In genomic region chr20:50099565-50099991, GRCh38 we compare ENCODE assay signal across 19 cellular contexts. TPM values are rescaled to one million over a fixed set of nuclear protein-coding genes. Genes with fewer than 3 reads are reported as not detected.
DNase-seq lines count a peak whose midpoint lies in the region; ATAC-seq, FAIRE-seq and TF ChIP-seq lines count a peak whose summit lies in the region.
"Had no signal": no experiment of that assay in that cellular context is flagged by ENCODE, and none has a peak within 500 bp of the region (broad histone marks: within the 10 kb centered on the region; RNA-seq: fewer than 3 reads in every experiment).

No MANE protein-coding gene starts in this region.

- WGBS in HepG2 (ENCODE audit: low lambda C conversion rate), result 99% methylated on average over 5 of the region's 5 CpGs

- H3K9me3 ChIP-seq in breast epithelium (no peaks in the 10 kb centered on the region), T-helper 17 cell (ENCODE audit: control insufficient read depth, low read length, poor library complexity, severe bottlenecking) (no peaks in the 10 kb centered on the region), HepG2 (ENCODE audit: low read length) (no peaks in the 10 kb centered on the region)

- intact Hi-C loops in MCF 10A (cut with micrococcal nuclease), result no loop called here
- intact Hi-C loops in breast epithelium (cut with DNase I; ENCODE audit: low total_unique reads), result no loop called here
- intact Hi-C loops in HepG2 (cut with micrococcal nuclease; ENCODE audit: unreplicated experiment), result no loop called here

- CTCF ChIA-PET in MCF 10A (lab: Yijun Ruan, JAX) (interaction anchor here (0.6 to 6.7 kb wide), 8 partner anchors 10 to 163 kb away, joined by 3 to 60 read pairs (median 7); no protein-coding TSS in a partner anchor), HepG2 (lab: Yijun Ruan, JAX; ENCODE audit: low intra/inter-chr PET ratio, low total read pairs) (no interaction called here)
- CTCF ChIA-PET in activated CD4-positive, alpha-beta memory T cell treated with anti-CD3 and anti-CD28 coated beads, Interleukin-2, amount 10 ng/mL, durations not matched to agents 7 days and 5 days (lab: Charles Lee), result interaction anchor here (0.6 to 1.8 kb wide), 6 partner anchors 10 to 120 kb away, joined by 3 to 6 read pairs (median 5); no protein-coding TSS in a partner anchor

- H4K20me1 ChIP-seq in HepG2 (ENCODE audit: insufficient read depth, low read length), result peaks cover 51% of the 10 kb centered on the region

- no TSS peak for BruUV-seq in MCF 10A (replicated peaks; lab: Mats Ljungman, UMichigan)
- no TSS peak for BruUV-seq in HepG2 (replicated peaks; lab: Mats Ljungman, UMichigan)

- peak overlapping the region; percentile 35 for H3K27ac Mint-ChIP-seq in MCF 10A (ENCODE audit: low read depth, unreplicated experiment)
- peak overlapping the region; percentile 72 for H3K27ac Mint-ChIP-seq in T-helper 17 cell
- H3K27ac Mint-ChIP-seq in activated CD4-positive, alpha-beta memory T cell treated with anti-CD3 and anti-CD28 coated beads, Interleukin-2, amount 10 ng/mL, durations not matched to agents 7 days and 5 days, result no peak overlapping the region
- H3K27ac Mint-ChIP-seq: activated naive CD8-positive, alpha-beta T cell treated with anti-CD3 and anti-CD28 coated beads, Interleukin-2, amount 10 ng/mL, durations not matched to agents 7 days and 5 days; memory B cell; neural progenitor cell had no signal

- H3K27me3 Mint-ChIP-seq in MCF 10A (ENCODE audit: insufficient read depth, unreplicated experiment) (no peaks in the 10 kb centered on the region), T-helper 17 cell (no peaks in the 10 kb centered on the region)
- H3K27me3 Mint-ChIP-seq in activated CD4-positive, alpha-beta memory T cell treated with anti-CD3 and anti-CD28 coated beads, Interleukin-2, amount 10 ng/mL, durations not matched to agents 7 days and 5 days, result no peaks in the 10 kb centered on the region
- H3K27me3 Mint-ChIP-seq: activated CD8-positive, alpha-beta T cell treated with anti-CD3 and anti-CD28 coated beads for 36 hours; activated naive CD8-positive, alpha-beta T cell treated with anti-CD3 and anti-CD28 coated beads, Interleukin-2, amount 10 ng/mL, durations not matched to agents 7 days and 5 days; memory B cell; stimulated activated naive CD8-positive, alpha-beta T cell treated with anti-CD3 and anti-CD28 coated beads, Interleukin-15, Interleukin-2, amounts not matched to agents 100 ng/mL and 50 ng/mL, for 24 hours had no signal

- no peak for TF ChIP-seq RAD21 in HepG2 (CRISPR knock-in tag; IDR thresholded peaks at IDR 0.05)

- no peak overlapping the region for H3K4me2 ChIP-seq in HepG2 (ENCODE audit: low read depth, low read length)
- H3K4me2 ChIP-seq: neural progenitor cell had no signal

- TF ChIP-seq CTCF in MCF 10A (IDR thresholded peaks at IDR 0.05; ENCODE audit: unreplicated experiment), result no peak
- no peak for TF ChIP-seq CTCF in breast epithelium (IDR thresholded peaks at IDR 0.05)
- TF ChIP-seq CTCF in HepG2 (CRISPR knock-in tag; IDR thresholded peaks at IDR 0.05), result no peak

- H3K27me3 ChIP-seq in breast epithelium (no peaks in the 10 kb centered on the region), HepG2 (ENCODE audit: control insufficient read depth in 1 of 2, insufficient read depth in 2 of 2, low read length in 2 of 2) (no peaks in the 10 kb centered on the region)
- H3K27me3 ChIP-seq: neural progenitor cell had no signal

- no peaks in the 10 kb centered on the region for H3K9me3 Mint-ChIP-seq in MCF 10A (ENCODE audit: unreplicated experiment)
- no peaks in the 10 kb centered on the region for H3K9me3 Mint-ChIP-seq in activated CD4-positive, alpha-beta memory T cell treated with anti-CD3 and anti-CD28 coated beads, Interleukin-2, amount 10 ng/mL, durations not matched to agents 7 days and 5 days
- H3K9me3 Mint-ChIP-seq: activated CD8-positive, alpha-beta T cell treated with anti-CD3 and anti-CD28 coated beads for 36 hours; activated naive CD8-positive, alpha-beta T cell treated with anti-CD3 and anti-CD28 coated beads, Interleukin-2, amount 10 ng/mL, durations not matched to agents 7 days and 5 days; memory B cell; neural progenitor cell; stimulated activated naive CD8-positive, alpha-beta T cell treated with anti-CD3 and anti-CD28 coated beads, Interleukin-15, Interleukin-2, amounts not matched to agents 100 ng/mL and 50 ng/mL, for 24 hours had no signal

- no peak for ATAC-seq in T-helper 17 cell
- ATAC-seq in HepG2, result no peak
- ATAC-seq: activated CD8-positive, alpha-beta T cell treated with anti-CD3 and anti-CD28 coated beads for 36 hours had no signal

- POLR2A ChIA-PET in MCF 10A (lab: Yijun Ruan, JAX), result interaction anchor here (0.9 to 9.1 kb wide), 7 partner anchors 9 to 67 kb away, joined by 3 to 104 read pairs (median 10); partner anchors contain the start of gene UBE2V1
- POLR2A ChIA-PET in HepG2 (lab: Yijun Ruan, JAX), result interaction anchor here (0.9 to 2.7 kb wide), 3 partner anchors 13 to 16 kb away, joined by 3 to 8 read pairs (median 3); no protein-coding TSS in a partner anchor
- POLR2A ChIA-PET in activated CD4-positive, alpha-beta memory T cell treated with anti-CD3 and anti-CD28 coated beads, Interleukin-2, amount 10 ng/mL, durations not matched to agents 7 days and 5 days (lab: Charles Lee), result interaction anchor here (1.2 to 2.0 kb wide), 3 partner anchors 11 to 66 kb away, joined by 3 to 6 read pairs (median 3); no protein-coding TSS in a partner anchor

- H3K4me1 Mint-ChIP-seq in MCF 10A (ENCODE audit: insufficient read depth, unreplicated experiment) (peaks cover 38% of the 10 kb centered on the region), T-helper 17 cell (peaks cover 37% of the 10 kb centered on the region)
- H3K4me1 Mint-ChIP-seq in activated CD4-positive, alpha-beta memory T cell treated with anti-CD3 and anti-CD28 coated beads, Interleukin-2, amount 10 ng/mL, durations not matched to agents 7 days and 5 days, result peaks cover 43% of the 10 kb centered on the region
- H3K4me1 Mint-ChIP-seq: neural progenitor cell had no signal

- in situ Hi-C loops in HepG2 (cut with HindIII; ENCODE audit: extremely low pct_ligation_motif_present, low pct_unique_long_range_greater_than_20kb), result no loop called here

- no peak for DNase-seq in MCF 10A (ENCODE audit: unreplicated experiment)
- no peak for DNase-seq in breast epithelium (ENCODE audit: low spot score in 2 of 2)
- DNase-seq in T-helper 17 cell, result no peak
- no peak for DNase-seq in HepG2 (ENCODE audit: low spot score)
- DNase-seq in stimulated activated CD8-positive, alpha-beta memory T cell treated with anti-CD3 and anti-CD28 coated beads, Interleukin-4, amount 100 ng/mL, for 48 hours, result peak; percentile 14
- no peak for DNase-seq in SIG-M5 treated with dmso at 0.1 percent for 504 hours (lab: John Stamatoyannopoulos, UW; ENCODE audit: unreplicated experiment)
- no peak for DNase-seq in HCEC 1CT
- DNase-seq in activated CD4-positive, alpha-beta memory T cell treated with anti-CD3 and anti-CD28 coated beads, Interleukin-2, amount 10 ng/mL, durations not matched to agents 7 days and 5 days, result no peak
- DNase-seq: activated CD8-positive, alpha-beta T cell treated with anti-CD3 and anti-CD28 coated beads for 36 hours; activated naive CD8-positive, alpha-beta T cell treated with anti-CD3 and anti-CD28 coated beads, Interleukin-2, amount 10 ng/mL, durations not matched to agents 7 days and 5 days; head of caudate nucleus; islet precursor cell; NCI-H1930; Right ventricle myocardium superior had no signal

- H2AFZ ChIP-seq in HepG2 (ENCODE audit: low read length), result no peak overlapping the region
- H2AFZ ChIP-seq: neural progenitor cell had no signal

- H3K36me3 ChIP-seq in breast epithelium (no peaks in the 10 kb centered on the region), HepG2 (replicated peaks in 1 of 2; ENCODE audit: control insufficient read depth in 1 of 2, insufficient read depth in 2 of 2, low read length in 2 of 2) (peaks cover 32 to 55% of the 10 kb centered on the region in 2 experiments)

- H3K9ac ChIP-seq in HepG2 (ENCODE audit: insufficient read depth, low read depth, low read length), result no peak overlapping the region
- H3K9ac ChIP-seq: neural progenitor cell had no signal

- H3K4me1 ChIP-seq in breast epithelium (no peaks in the 10 kb centered on the region), HepG2 (ENCODE audit: insufficient read depth, low read length) (peaks cover 22% of the 10 kb centered on the region)
- H3K4me1 ChIP-seq: neural progenitor cell had no signal

- H3K27ac ChIP-seq in breast epithelium (no peak overlapping the region), HepG2 (ENCODE audit: extremely low read length, insufficient read depth, low read length) (no peak overlapping the region)
- H3K27ac ChIP-seq: neural progenitor cell had no signal

- no peak for FAIRE-seq in HepG2 (lab: Jason Lieb, UNC)
- FAIRE-seq: bronchial epithelial cell had no signal

- H3K79me2 ChIP-seq in HepG2 (ENCODE audit: insufficient read depth, low read length), result peaks cover 84% of the 10 kb centered on the region

- TF ChIP-seq EP300 in HepG2 (IDR thresholded peaks at IDR 0.05; ENCODE audit: low read depth in 2 of 2, low read length in 2 of 2) (no peak), HepG2 (CRISPR knock-in tag; IDR thresholded peaks at IDR 0.05; ENCODE audit: borderline replicate concordance) (no peak)

- no peak overlapping the region for H3K4me3 Mint-ChIP-seq in MCF 10A (ENCODE audit: unreplicated experiment)
- no peak overlapping the region for H3K4me3 Mint-ChIP-seq in T-helper 17 cell
- no peak overlapping the region for H3K4me3 Mint-ChIP-seq in activated CD4-positive, alpha-beta memory T cell treated with anti-CD3 and anti-CD28 coated beads, Interleukin-2, amount 10 ng/mL, durations not matched to agents 7 days and 5 days
- H3K4me3 Mint-ChIP-seq: activated CD8-positive, alpha-beta T cell treated with anti-CD3 and anti-CD28 coated beads for 36 hours; activated naive CD8-positive, alpha-beta T cell treated with anti-CD3 and anti-CD28 coated beads, Interleukin-2, amount 10 ng/mL, durations not matched to agents 7 days and 5 days; CD14-positive monocyte; memory B cell; neural progenitor cell; stimulated activated naive CD8-positive, alpha-beta T cell treated with anti-CD3 and anti-CD28 coated beads, Interleukin-15, Interleukin-2, amounts not matched to agents 100 ng/mL and 50 ng/mL, for 24 hours had no signal

- H3K4me3 ChIP-seq in breast epithelium (no peak overlapping the region), HepG2 (replicated peaks in 1 of 3; ENCODE audit: insufficient read depth in 1 of 3, low read depth in 2 of 3, low read length in 3 of 3) (no peak overlapping the region)
- H3K4me3 ChIP-seq: neural progenitor cell had no signal

- peaks cover 51% of the 10 kb centered on the region for H3K36me3 Mint-ChIP-seq in MCF 10A (ENCODE audit: insufficient read depth, unreplicated experiment)
- peaks cover 3% of the 10 kb centered on the region for H3K36me3 Mint-ChIP-seq in T-helper 17 cell (ENCODE audit: low read depth)
- peaks cover 55% of the 10 kb centered on the region for H3K36me3 Mint-ChIP-seq in activated CD4-positive, alpha-beta memory T cell treated with anti-CD3 and anti-CD28 coated beads, Interleukin-2, amount 10 ng/mL, durations not matched to agents 7 days and 5 days (ENCODE audit: low read depth)

- TF ChIP-seq POLR2A in breast epithelium (IDR thresholded peaks at IDR 0.05), result no peak
- TF ChIP-seq POLR2A in HepG2 (IDR thresholded peaks at IDR 0.05; ENCODE audit: insufficient read depth in 1 of 2, low read depth in 2 of 2, low read length in 2 of 2), result no peak

RNA-seq across cellular contexts. Expression of gene UBE2V1, which starts 13.4 kb away (rescaled TPM):
- 99.5 and 110 TPM in 2 replicates for total RNA-seq in MCF 10A (2022)
- 10 to 100 TPM; 63.8 to 81.6 (median 79.9) TPM for total RNA-seq in breast epithelium
- total RNA-seq in T-helper 17 cell, result 100 to 1,000 TPM; 124 to 151 TPM
- total RNA-seq in HepG2 (2016; rRNA removed; fragmentation: Illumina TruSeq; extraction: Trizol), result 81.3 and 85.1 TPM in 2 replicates
- total RNA-seq in HepG2 (2016; cell fraction: cytosol; rRNA removed; fragmentation: Illumina TruSeq; extraction: Trizol; ENCODE audit: low read depth), result 39.8 and 41.0 TPM in 2 replicates
- total RNA-seq in HepG2 (2016; cell fraction: insoluble cytoplasmic fraction; rRNA removed; fragmentation: Illumina TruSeq; extraction: Trizol), result 75.7 and 82.4 TPM in 2 replicates
- total RNA-seq in HepG2 (2016; cell fraction: membrane; rRNA removed; fragmentation: Illumina TruSeq; extraction: Trizol), result 77.9 and 85.1 TPM in 2 replicates
- total RNA-seq in HepG2 (2016; cell fraction: nucleus; rRNA removed; fragmentation: Illumina TruSeq; extraction: Trizol), result 90.9 and 96.1 TPM in 2 replicates
- 102 and 132 TPM in 2 replicates for polyA plus RNA-seq in HepG2 (2011; rRNA removed)
- polyA plus RNA-seq in HepG2 (2011; cell fraction: cytosol; rRNA removed), result 86.6 and 115 TPM in 2 replicates
- 112 and 127 TPM in 2 replicates for polyA plus RNA-seq in HepG2 (2011; cell fraction: nucleus; rRNA removed)
- polyA plus RNA-seq in HepG2 (2012), result 131 and 175 TPM in 2 replicates
- 88.5 and 88.7 TPM in 2 replicates for polyA plus RNA-seq in HepG2 (2016; cell fraction: cytosol; fragmentation: Illumina TruSeq; extraction: Trizol; ENCODE audit: low read depth)
- polyA plus RNA-seq in HepG2 (2016; cell fraction: insoluble cytoplasmic fraction; fragmentation: Illumina TruSeq; extraction: Trizol; ENCODE audit: low read depth), result 203 and 260 TPM in 2 replicates
- 179 and 185 TPM in 2 replicates for polyA plus RNA-seq in HepG2 (2016; cell fraction: membrane; fragmentation: Illumina TruSeq; extraction: Trizol; ENCODE audit: low read depth)
- 152 and 171 TPM in 2 replicates for polyA plus RNA-seq in HepG2 (2016; cell fraction: nucleus; fragmentation: Illumina TruSeq; extraction: Trizol; ENCODE audit: insufficient read depth, low read depth)
- 54.3 and 62.1 TPM in 2 replicates for polyA minus RNA-seq in HepG2 (2011; rRNA and poly(A)+ RNA removed; ENCODE audit: low replicate concordance)
- 50.5 and 51.3 TPM in 2 replicates for polyA minus RNA-seq in HepG2 (2011; cell fraction: cytosol; rRNA and poly(A)+ RNA removed)
- polyA minus RNA-seq in HepG2 (2011; cell fraction: nucleus; rRNA and poly(A)+ RNA removed), result 273 and 299 TPM in 2 replicates
- total RNA-seq in activated CD4-positive, alpha-beta memory T cell treated with anti-CD3 and anti-CD28 coated beads, Interleukin-2, amount 10 ng/mL, durations not matched to agents 7 days and 5 days, result 100 to 1,000 TPM; 153 to 154 TPM

RNA-seq across cellular contexts. Expression of gene PEDS1, which starts 53.9 kb away (rescaled TPM):
- total RNA-seq in MCF 10A (2022), result 26.0 and 30.5 TPM in 2 replicates
- 10 to 100 TPM; 12.9 to 29.4 (median 18.0) TPM for total RNA-seq in breast epithelium
- total RNA-seq in T-helper 17 cell, result 10 to 100 TPM; 14.3 to 22.6 TPM
- 21.4 and 30.5 TPM in 2 replicates for total RNA-seq in HepG2 (2016; rRNA removed; fragmentation: Illumina TruSeq; extraction: Trizol)
- total RNA-seq in HepG2 (2016; cell fraction: cytosol; rRNA removed; fragmentation: Illumina TruSeq; extraction: Trizol; ENCODE audit: low read depth), result 17.9 and 19.8 TPM in 2 replicates
- total RNA-seq in HepG2 (2016; cell fraction: insoluble cytoplasmic fraction; rRNA removed; fragmentation: Illumina TruSeq; extraction: Trizol), result 16.4 and 29.4 TPM in 2 replicates
- total RNA-seq in HepG2 (2016; cell fraction: membrane; rRNA removed; fragmentation: Illumina TruSeq; extraction: Trizol), result 40.2 and 46.0 TPM in 2 replicates
- 19.8 and 24.1 TPM in 2 replicates for total RNA-seq in HepG2 (2016; cell fraction: nucleus; rRNA removed; fragmentation: Illumina TruSeq; extraction: Trizol)
- 93.9 and 105 TPM in 2 replicates for polyA plus RNA-seq in HepG2 (2011; rRNA removed)
- 58.6 and 81.5 TPM in 2 replicates for polyA plus RNA-seq in HepG2 (2011; cell fraction: cytosol; rRNA removed)
- 45.3 and 46.9 TPM in 2 replicates for polyA plus RNA-seq in HepG2 (2011; cell fraction: nucleus; rRNA removed)
- 29.0 and 44.1 TPM in 2 replicates for polyA plus RNA-seq in HepG2 (2012)
- polyA plus RNA-seq in HepG2 (2016; cell fraction: cytosol; fragmentation: Illumina TruSeq; extraction: Trizol; ENCODE audit: low read depth), result 31.6 and 35.7 TPM in 2 replicates
- polyA plus RNA-seq in HepG2 (2016; cell fraction: insoluble cytoplasmic fraction; fragmentation: Illumina TruSeq; extraction: Trizol; ENCODE audit: low read depth), result 33.1 and 37.1 TPM in 2 replicates
- polyA plus RNA-seq in HepG2 (2016; cell fraction: membrane; fragmentation: Illumina TruSeq; extraction: Trizol; ENCODE audit: low read depth), result 65.7 and 67.3 TPM in 2 replicates
- 60.4 and 64.9 TPM in 2 replicates for polyA plus RNA-seq in HepG2 (2016; cell fraction: nucleus; fragmentation: Illumina TruSeq; extraction: Trizol; ENCODE audit: insufficient read depth, low read depth)
- polyA minus RNA-seq in HepG2 (2011; rRNA and poly(A)+ RNA removed; ENCODE audit: low replicate concordance), result 171 and 190 TPM in 2 replicates
- 44.9 and 49.0 TPM in 2 replicates for polyA minus RNA-seq in HepG2 (2011; cell fraction: cytosol; rRNA and poly(A)+ RNA removed)
- polyA minus RNA-seq in HepG2 (2011; cell fraction: nucleus; rRNA and poly(A)+ RNA removed), result 12.5 and 14.5 TPM in 2 replicates
- 10 to 100 TPM; 30.3 to 32.3 TPM for total RNA-seq in activated CD4-positive, alpha-beta memory T cell treated with anti-CD3 and anti-CD28 coated beads, Interleukin-2, amount 10 ng/mL, durations not matched to agents 7 days and 5 days
